ENCODE assay signal across 12 cellular contexts in the genomic region with DNA sequence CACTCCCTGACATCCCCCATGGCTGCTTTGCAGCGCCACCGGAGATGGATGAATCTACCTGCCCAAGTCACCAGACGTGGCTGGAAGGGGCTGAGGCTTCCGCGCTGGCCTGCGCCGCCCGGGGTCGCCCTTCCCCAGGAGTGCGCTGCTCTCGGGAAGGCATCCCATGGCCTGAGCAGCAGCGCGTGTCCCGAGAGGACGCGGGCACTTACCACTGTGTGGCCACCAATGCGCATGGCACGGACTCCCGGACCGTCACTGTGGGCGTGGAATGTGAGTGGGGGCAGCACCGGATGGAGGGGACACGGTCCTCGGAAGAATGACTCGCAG. TPM values are rescaled to one million over a fixed set of nuclear protein-coding genes. Genes with fewer than 3 reads are reported as not detected.
DNase-seq lines count a peak whose midpoint lies in the region; ATAC-seq and TF ChIP-seq lines count a peak whose summit lies in the region.
"Had no signal": no experiment of that assay in that cellular context is flagged by ENCODE, and none has a peak within 500 bp of the region (broad histone marks: within the 10 kb centered on the region; RNA-seq: fewer than 3 reads in every experiment).

No MANE protein-coding gene starts in this region.

- peak overlapping the region; percentile 26 for H3K4me3 Mint-ChIP-seq in stimulated activated naive CD8-positive, alpha-beta T cell treated with anti-CD3 and anti-CD28 coated beads, Interleukin-15, Interleukin-2, amounts not matched to agents 100 ng/mL and 50 ng/mL, for 24 hours
- H3K4me3 Mint-ChIP-seq in immature natural killer cell, result peak overlapping the region; percentile 29 to 92 (median 49)

- no peak for TF ChIP-seq CTCF in GM10248 (IDR thresholded peaks at IDR 0.05; ENCODE audit: control extremely low read depth, extremely low read depth, low read depth, missing control alignments)

- CTCF ChIA-PET in GM10248 (lab: Yijun Ruan, JAX), result no interaction called here

- H3K27me3 Mint-ChIP-seq in stimulated activated naive CD8-positive, alpha-beta T cell treated with anti-CD3 and anti-CD28 coated beads, Interleukin-15, Interleukin-2, amounts not matched to agents 100 ng/mL and 50 ng/mL, for 24 hours, result peaks cover 54% of the 10 kb centered on the region
- H3K27me3 Mint-ChIP-seq in immature natural killer cell (ENCODE audit: low read depth in 3 of 3), result peaks cover 36 to 55% (median 47%) of the 10 kb centered on the region in 3 donors

- H3K4me1 Mint-ChIP-seq in stimulated activated naive CD8-positive, alpha-beta T cell treated with anti-CD3 and anti-CD28 coated beads, Interleukin-15, Interleukin-2, amounts not matched to agents 100 ng/mL and 50 ng/mL, for 24 hours (ENCODE audit: low read depth), result peaks cover 51% of the 10 kb centered on the region
- peaks cover 45 to 47% of the 10 kb centered on the region in 2 donors for H3K4me1 Mint-ChIP-seq in immature natural killer cell

- no peaks in the 10 kb centered on the region for H3K36me3 Mint-ChIP-seq in stimulated activated naive CD8-positive, alpha-beta T cell treated with anti-CD3 and anti-CD28 coated beads, Interleukin-15, Interleukin-2, amounts not matched to agents 100 ng/mL and 50 ng/mL, for 24 hours (ENCODE audit: low read depth)
- no peaks in the 10 kb centered on the region for H3K36me3 Mint-ChIP-seq in immature natural killer cell

- POLR2A ChIA-PET in GM10248 (lab: Yijun Ruan, JAX), result no interaction called here

- no peak for ATAC-seq in stimulated activated naive CD8-positive, alpha-beta T cell treated with anti-CD3 and anti-CD28 coated beads, Interleukin-15, Interleukin-2, amounts not matched to agents 100 U/mL and 50 U/mL, for 24 hours
- no peak for ATAC-seq in HG03460 (IDR thresholded peaks at IDR 0.05; ENCODE audit: unreplicated experiment)
- ATAC-seq: sciatic nerve, upper lobe of right lung had no signal

- peak overlapping the region; percentile 26 for H3K27ac Mint-ChIP-seq in stimulated activated naive CD8-positive, alpha-beta T cell treated with anti-CD3 and anti-CD28 coated beads, Interleukin-15, Interleukin-2, amounts not matched to agents 100 ng/mL and 50 ng/mL, for 24 hours
- H3K27ac Mint-ChIP-seq in immature natural killer cell, result no peak overlapping the region

- H3K9me3 Mint-ChIP-seq in stimulated activated naive CD8-positive, alpha-beta T cell treated with anti-CD3 and anti-CD28 coated beads, Interleukin-15, Interleukin-2, amounts not matched to agents 100 ng/mL and 50 ng/mL, for 24 hours, result no peaks in the 10 kb centered on the region
- peaks cover 0 to 3% (median 0%) of the 10 kb centered on the region in 6 donors for H3K9me3 Mint-ChIP-seq in immature natural killer cell

- no peak for DNase-seq in stimulated activated naive CD8-positive, alpha-beta T cell treated with anti-CD3 and anti-CD28 coated beads, Interleukin-15, Interleukin-2, amounts not matched to agents 100 U/mL and 50 U/mL, for 24 hours
- DNase-seq in immature natural killer cell (no peak), GM10248 (ENCODE audit: extremely low spot score) (no peak), foreskin melanocyte (no peak)
- DNase-seq: AML-193, midbrain, NCI-H2171, SW 1271, upper lobe of right lung had no signal

RNA-seq across cellular contexts. Expression of a gene that starts 4.6 kb away (rescaled TPM):
- polyA plus RNA-seq in immature natural killer cell, result not detected

RNA-seq across cellular contexts. Expression of a gene that starts 7.6 kb away (rescaled TPM):
- 1 to 10 TPM in 1 of 3 donors, under 1 TPM in 1, not detected in 1; 0.63 to 1.1 TPM for polyA plus RNA-seq in immature natural killer cell

RNA-seq across cellular contexts. Expression of a gene that starts 15.3 kb away (rescaled TPM):
- 1 to 10 TPM in 1 of 3 donors, under 1 TPM in 1, not detected in 1; 0.48 to 1.9 TPM for polyA plus RNA-seq in immature natural killer cell

RNA-seq across cellular contexts. Expression of a gene that starts 21.5 kb away (rescaled TPM):
- 10 to 100 TPM; 12.5 to 17.8 (median 16.6) TPM for polyA plus RNA-seq in immature natural killer cell

RNA-seq across cellular contexts. Expression of a gene that starts 23.4 kb away (rescaled TPM):
- polyA plus RNA-seq in immature natural killer cell, result 10 to 100 TPM in 2 of 3 donors, 1 to 10 TPM in 1; 9.9 to 18.4 (median 18.0) TPM
